ENCODE assay signal across 17 cellular contexts in the genomic region with DNA sequence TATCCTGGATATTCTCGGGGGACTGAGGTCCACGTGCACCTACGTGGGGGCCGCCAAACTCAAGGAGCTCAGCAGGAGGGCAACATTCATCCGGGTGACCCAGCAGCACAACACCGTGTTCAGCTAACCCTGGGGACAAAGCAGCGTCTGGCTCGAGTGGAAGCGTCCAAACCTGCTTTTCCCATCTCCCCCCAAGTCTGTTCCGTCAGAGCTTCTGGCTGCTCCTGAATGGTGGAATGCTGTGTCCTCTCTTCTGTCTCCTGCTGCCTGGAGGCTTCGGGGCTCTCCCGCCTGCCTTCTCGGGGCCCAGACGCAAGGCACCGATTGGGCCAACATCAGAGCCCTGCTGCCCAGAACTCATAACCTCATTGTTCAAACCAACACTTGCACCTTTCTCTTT. TPM values are rescaled to one million over a fixed set of nuclear protein-coding genes. Genes with fewer than 3 reads are reported as not detected.
A peak's percentile ranks its signal among the peaks of the same experiment; 100 is the strongest.
DNase-seq lines count a peak whose midpoint lies in the region; ATAC-seq and TF ChIP-seq lines count a peak whose summit lies in the region.
"Had no signal": no experiment of that assay in that cellular context is flagged by ENCODE, and none has a peak within 500 bp of the region (broad histone marks: within the 10 kb centered on the region; RNA-seq: fewer than 3 reads in every experiment).

No MANE protein-coding gene starts in this region.

- no peaks in the 10 kb centered on the region for H4K20me1 ChIP-seq in osteoblast (ENCODE audit: insufficient read depth, low read length)
- H4K20me1 ChIP-seq: BLaER1 treated with 17β-estradiol and CSF1 and Interleukin-3, amounts not matched to agents 10 nM and 100 nM had no signal

- H3K4me3 ChIP-seq in osteoblast (ENCODE audit: insufficient read depth, low read length), result no peak overlapping the region
- H3K4me3 ChIP-seq: BLaER1 treated with 17β-estradiol and CSF1 and Interleukin-3, amounts not matched to agents 10 nM and 100 nM had no signal

- no peaks in the 10 kb centered on the region for H3K36me3 Mint-ChIP-seq in T-helper 17 cell (ENCODE audit: low read depth)
- H3K36me3 Mint-ChIP-seq: CD4-positive, CD25-positive, alpha-beta regulatory T cell had no signal

- no peak for ATAC-seq in T-helper 17 cell
- no peak for ATAC-seq in left colon

- H3K36me3 ChIP-seq in osteoblast (ENCODE audit: insufficient read depth, low read length), result no peaks in the 10 kb centered on the region

- no peaks in the 10 kb centered on the region for H3K79me2 ChIP-seq in osteoblast (ENCODE audit: insufficient read depth, low read length)

- H2AFZ ChIP-seq in osteoblast (ENCODE audit: low read length), result no peak overlapping the region

- H3K9me3 ChIP-seq in T-helper 17 cell (ENCODE audit: control insufficient read depth, low read length, poor library complexity, severe bottlenecking) (no peaks in the 10 kb centered on the region), osteoblast (ENCODE audit: low read depth, low read length) (no peaks in the 10 kb centered on the region)
- H3K9me3 ChIP-seq: BLaER1 treated with 17β-estradiol and CSF1 and Interleukin-3, amounts not matched to agents 10 nM and 100 nM had no signal

- peak overlapping the region; percentile 34 for H3K27ac Mint-ChIP-seq in T-helper 17 cell
- H3K27ac Mint-ChIP-seq: H9 had no signal

- no peaks in the 10 kb centered on the region for H3K4me1 ChIP-seq in osteoblast (ENCODE audit: insufficient read depth, low read length)
- H3K4me1 ChIP-seq: BLaER1 treated with 17β-estradiol and CSF1 and Interleukin-3, amounts not matched to agents 10 nM and 100 nM had no signal

- H3K4me2 ChIP-seq in osteoblast (ENCODE audit: insufficient read depth, low read length), result no peak overlapping the region
- H3K4me2 ChIP-seq: BLaER1 treated with 17β-estradiol and CSF1 and Interleukin-3, amounts not matched to agents 10 nM and 100 nM had no signal

- intact Hi-C loops in left colon (cut with DNase I, micrococcal nuclease), result no loop called here

- DNase-seq in T-helper 17 cell (no peak), osteoblast (ENCODE audit: insufficient read length, low spot score, missing footprints) (peak; percentile 32), substantia nigra (lab: John Stamatoyannopoulos, UW) (peak in 10 of 49 donors; percentile 11 to 33 (median 26)), DMS153 (lab: John Stamatoyannopoulos, UW) (no peak), LoVo (ENCODE audit: low spot score) (no peak), left colon (no peak)
- DNase-seq: ACHN; CD4-positive, CD25-positive, alpha-beta regulatory T cell; DMS 273 treated with DMSO at 0.1 percent for 48 hours; DMS79 treated with DMSO at 0.1 percent for 48 hours; EL; GDM1; GOT3; H9; IMR-90 had no signal

- H3K27me3 ChIP-seq in layer of hippocampus (ENCODE audit: control insufficient read depth, insufficient read depth, low read length) (no peaks in the 10 kb centered on the region), osteoblast (ENCODE audit: insufficient read depth, low read length) (no peaks in the 10 kb centered on the region)
- H3K27me3 ChIP-seq: BLaER1 treated with 17β-estradiol and CSF1 and Interleukin-3, amounts not matched to agents 10 nM and 100 nM had no signal

- no peak overlapping the region for H3K4me3 Mint-ChIP-seq in T-helper 17 cell
- H3K4me3 Mint-ChIP-seq: CD4-positive, CD25-positive, alpha-beta regulatory T cell; H9 had no signal

- no peak for TF ChIP-seq CTCF in osteoblast (IDR thresholded peaks at IDR 0.05; ENCODE audit: extremely low read depth, low read depth, low read length)

- H3K27ac ChIP-seq in layer of hippocampus (ENCODE audit: low read depth, low read length) (peak overlapping the region; percentile 25), osteoblast (ENCODE audit: low read depth, low read length) (no peak overlapping the region), substantia nigra (ENCODE audit: low read depth, low read length, poor library complexity, severe bottlenecking) (peak overlapping the region; percentile 71)
- H3K27ac ChIP-seq: BLaER1 treated with 17β-estradiol and CSF1 and Interleukin-3, amounts not matched to agents 10 nM and 100 nM had no signal

- no peaks in the 10 kb centered on the region for H3K4me1 Mint-ChIP-seq in T-helper 17 cell

- H3K27me3 Mint-ChIP-seq in T-helper 17 cell, result peaks cover 4% of the 10 kb centered on the region

RNA-seq across cellular contexts. Expression of a gene that starts 56.7 kb away (rescaled TPM):
- 10 to 100 TPM in 1 of 2 donors, under 1 TPM in 1; 0.52 to 33.6 TPM for total RNA-seq in T-helper 17 cell
- 6.5 and 7.4 TPM in 2 replicates for total RNA-seq in osteoblast
- total RNA-seq in left colon, result 1 to 10 TPM; 2.3 to 5.6 TPM
